In the genomic region with DNA sequence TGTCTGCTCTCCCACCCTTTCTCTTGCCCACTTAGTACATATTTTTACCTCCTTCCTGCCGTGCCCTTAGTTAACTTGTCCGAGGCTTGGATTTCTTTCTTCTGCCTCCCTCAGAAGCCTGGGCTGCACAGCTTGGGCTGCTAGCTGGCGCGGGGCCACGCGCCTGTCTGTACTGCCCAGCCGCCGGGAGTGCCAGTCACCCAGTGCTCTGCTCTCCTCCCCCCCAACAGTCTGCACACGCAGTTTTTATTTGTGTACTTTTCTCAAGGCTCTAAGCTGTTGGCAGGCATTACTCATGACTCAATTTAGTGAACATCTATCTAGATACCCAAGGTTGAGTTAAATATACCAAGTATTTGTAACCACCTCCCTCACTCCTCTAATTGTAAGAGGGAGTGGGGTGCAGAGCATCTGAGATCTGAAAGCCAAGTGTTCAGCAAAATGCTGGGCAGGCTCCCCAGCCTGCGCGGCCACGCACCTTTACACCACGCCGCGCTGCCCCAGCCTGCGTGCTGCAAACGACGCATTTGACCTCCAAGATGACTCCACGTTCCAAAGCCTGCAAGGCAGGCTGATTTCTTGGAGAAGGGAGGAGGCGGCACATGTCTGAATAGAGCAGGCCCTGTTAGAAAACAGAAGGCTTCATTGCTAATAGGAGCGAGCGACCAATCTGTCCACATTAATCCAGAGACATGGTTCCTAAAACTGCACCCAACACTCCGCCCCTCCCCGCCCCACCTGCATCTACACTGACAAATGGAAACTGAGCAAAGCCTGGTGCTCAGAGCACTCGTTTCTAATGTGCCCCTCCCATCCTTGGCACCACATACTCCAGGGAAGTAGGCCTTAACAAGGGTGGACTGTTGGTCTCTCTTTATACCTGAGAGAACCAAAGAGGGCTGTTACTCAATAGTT, we compare ENCODE assay signal across 1 cellular context.
TF ChIP-seq lines count a peak whose summit lies in the region.

No MANE protein-coding gene starts in this region.

TF ChIP-seq in HEK293, 187 proteins besides CTCF, POLR2A, EP300 and RAD21 (continued from another document and continues in another):
- TF ChIP-seq, protein P1, sequence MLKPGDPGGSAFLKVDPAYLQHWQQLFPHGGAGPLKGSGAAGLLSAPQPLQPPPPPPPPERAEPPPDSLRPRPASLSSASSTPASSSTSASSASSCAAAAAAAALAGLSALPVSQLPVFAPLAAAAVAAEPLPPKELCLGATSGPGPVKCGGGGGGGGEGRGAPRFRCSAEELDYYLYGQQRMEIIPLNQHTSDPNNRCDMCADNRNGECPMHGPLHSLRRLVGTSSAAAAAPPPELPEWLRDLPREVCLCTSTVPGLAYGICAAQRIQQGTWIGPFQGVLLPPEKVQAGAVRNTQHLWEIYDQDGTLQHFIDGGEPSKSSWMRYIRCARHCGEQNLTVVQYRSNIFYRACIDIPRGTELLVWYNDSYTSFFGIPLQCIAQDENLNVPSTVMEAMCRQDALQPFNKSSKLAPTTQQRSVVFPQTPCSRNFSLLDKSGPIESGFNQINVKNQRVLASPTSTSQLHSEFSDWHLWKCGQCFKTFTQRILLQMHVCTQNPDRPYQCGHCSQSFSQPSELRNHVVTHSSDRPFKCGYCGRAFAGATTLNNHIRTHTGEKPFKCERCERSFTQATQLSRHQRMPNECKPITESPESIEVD (tag by site-specific recombination; IDR thresholded peaks at IDR 0.05): no peak
- TF ChIP-seq ZNF133 (tag by site-specific recombination; IDR thresholded peaks at IDR 0.05): no peak
- no peak for TF ChIP-seq ZNF211 (tag by site-specific recombination; IDR thresholded peaks at IDR 0.05; ENCODE audit: low read depth)
- TF ChIP-seq GLIS1 (tag by site-specific recombination; IDR thresholded peaks at IDR 0.05): 0 out of 2 replicates have a peak, but pooled peaks have one; percentile 21
- TF ChIP-seq HOXC10 (CRISPR knock-in tag; IDR thresholded peaks at IDR 0.05): no peak
- no peak for TF ChIP-seq PRDM1 (tag by site-specific recombination; IDR thresholded peaks at IDR 0.05)
- peak; percentile 42; the same call in 1 of the 2 replicates for TF ChIP-seq OSR2 (tag by site-specific recombination; IDR thresholded peaks at IDR 0.05)
- TF ChIP-seq, protein P2, sequence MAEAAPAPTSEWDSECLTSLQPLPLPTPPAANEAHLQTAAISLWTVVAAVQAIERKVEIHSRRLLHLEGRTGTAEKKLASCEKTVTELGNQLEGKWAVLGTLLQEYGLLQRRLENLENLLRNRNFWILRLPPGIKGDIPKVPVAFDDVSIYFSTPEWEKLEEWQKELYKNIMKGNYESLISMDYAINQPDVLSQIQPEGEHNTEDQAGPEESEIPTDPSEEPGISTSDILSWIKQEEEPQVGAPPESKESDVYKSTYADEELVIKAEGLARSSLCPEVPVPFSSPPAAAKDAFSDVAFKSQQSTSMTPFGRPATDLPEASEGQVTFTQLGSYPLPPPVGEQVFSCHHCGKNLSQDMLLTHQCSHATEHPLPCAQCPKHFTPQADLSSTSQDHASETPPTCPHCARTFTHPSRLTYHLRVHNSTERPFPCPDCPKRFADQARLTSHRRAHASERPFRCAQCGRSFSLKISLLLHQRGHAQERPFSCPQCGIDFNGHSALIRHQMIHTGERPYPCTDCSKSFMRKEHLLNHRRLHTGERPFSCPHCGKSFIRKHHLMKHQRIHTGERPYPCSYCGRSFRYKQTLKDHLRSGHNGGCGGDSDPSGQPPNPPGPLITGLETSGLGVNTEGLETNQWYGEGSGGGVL (tag by site-specific recombination; IDR thresholded peaks at IDR 0.05): no peak
- TF ChIP-seq MEIS1 (CRISPR knock-in tag; IDR thresholded peaks at IDR 0.05; ENCODE audit: borderline replicate concordance): no peak
- no peak for TF ChIP-seq ZNF16 (tag by site-specific recombination; IDR thresholded peaks at IDR 0.05; ENCODE audit: low read depth)
- TF ChIP-seq ZNF629 (tag by site-specific recombination; IDR thresholded peaks at IDR 0.05): 0 out of 2 replicates have a peak, but pooled peaks have one; percentile 15
- no peak for TF ChIP-seq ZEB2 (tag by site-specific recombination; IDR thresholded peaks at IDR 0.05)
- TF ChIP-seq, protein P3, sequence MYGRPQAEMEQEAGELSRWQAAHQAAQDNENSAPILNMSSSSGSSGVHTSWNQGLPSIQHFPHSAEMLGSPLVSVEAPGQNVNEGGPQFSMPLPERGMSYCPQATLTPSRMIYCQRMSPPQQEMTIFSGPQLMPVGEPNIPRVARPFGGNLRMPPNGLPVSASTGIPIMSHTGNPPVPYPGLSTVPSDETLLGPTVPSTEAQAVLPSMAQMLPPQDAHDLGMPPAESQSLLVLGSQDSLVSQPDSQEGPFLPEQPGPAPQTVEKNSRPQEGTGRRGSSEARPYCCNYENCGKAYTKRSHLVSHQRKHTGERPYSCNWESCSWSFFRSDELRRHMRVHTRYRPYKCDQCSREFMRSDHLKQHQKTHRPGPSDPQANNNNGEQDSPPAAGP (tag by site-specific recombination; IDR thresholded peaks at IDR 0.05): no peak
- no peak for TF ChIP-seq ZNF747 (tag by site-specific recombination; IDR thresholded peaks at IDR 0.05)
- TF ChIP-seq FEZF1 (tag by site-specific recombination; IDR thresholded peaks at IDR 0.05): no peak
- TF ChIP-seq, protein P4, sequence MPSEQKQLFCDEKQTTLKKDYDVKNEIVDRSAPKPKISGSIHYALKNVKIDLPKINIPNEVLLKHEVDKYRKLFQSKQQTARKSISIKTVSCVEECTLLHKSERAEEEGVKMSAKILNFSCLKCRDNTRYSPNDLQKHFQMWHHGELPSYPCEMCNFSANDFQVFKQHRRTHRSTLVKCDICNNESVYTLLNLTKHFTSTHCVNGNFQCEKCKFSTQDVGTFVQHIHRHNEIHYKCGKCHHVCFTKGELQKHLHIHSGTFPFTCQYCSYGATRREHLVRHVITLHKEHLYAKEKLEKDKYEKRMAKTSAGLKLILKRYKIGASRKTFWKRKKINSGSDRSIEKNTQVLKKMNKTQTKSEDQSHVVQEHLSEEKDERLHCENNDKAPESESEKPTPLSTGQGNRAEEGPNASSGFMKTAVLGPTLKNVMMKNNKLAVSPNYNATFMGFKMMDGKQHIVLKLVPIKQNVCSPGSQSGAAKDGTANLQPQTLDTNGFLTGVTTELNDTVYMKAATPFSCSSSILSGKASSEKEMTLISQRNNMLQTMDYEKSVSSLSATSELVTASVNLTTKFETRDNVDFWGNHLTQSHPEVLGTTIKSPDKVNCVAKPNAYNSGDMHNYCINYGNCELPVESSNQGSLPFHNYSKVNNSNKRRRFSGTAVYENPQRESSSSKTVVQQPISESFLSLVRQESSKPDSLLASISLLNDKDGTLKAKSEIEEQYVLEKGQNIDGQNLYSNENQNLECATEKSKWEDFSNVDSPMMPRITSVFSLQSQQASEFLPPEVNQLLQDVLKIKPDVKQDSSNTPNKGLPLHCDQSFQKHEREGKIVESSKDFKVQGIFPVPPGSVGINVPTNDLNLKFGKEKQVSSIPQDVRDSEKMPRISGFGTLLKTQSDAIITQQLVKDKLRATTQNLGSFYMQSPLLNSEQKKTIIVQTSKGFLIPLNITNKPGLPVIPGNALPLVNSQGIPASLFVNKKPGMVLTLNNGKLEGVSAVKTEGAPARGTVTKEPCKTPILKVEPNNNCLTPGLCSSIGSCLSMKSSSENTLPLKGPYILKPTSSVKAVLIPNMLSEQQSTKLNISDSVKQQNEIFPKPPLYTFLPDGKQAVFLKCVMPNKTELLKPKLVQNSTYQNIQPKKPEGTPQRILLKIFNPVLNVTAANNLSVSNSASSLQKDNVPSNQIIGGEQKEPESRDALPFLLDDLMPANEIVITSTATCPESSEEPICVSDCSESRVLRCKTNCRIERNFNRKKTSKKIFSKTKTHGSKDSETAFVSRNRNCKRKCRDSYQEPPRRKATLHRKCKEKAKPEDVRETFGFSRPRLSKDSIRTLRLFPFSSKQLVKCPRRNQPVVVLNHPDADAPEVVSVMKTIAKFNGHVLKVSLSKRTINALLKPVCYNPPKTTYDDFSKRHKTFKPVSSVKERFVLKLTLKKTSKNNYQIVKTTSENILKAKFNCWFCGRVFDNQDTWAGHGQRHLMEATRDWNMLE (tag by site-specific recombination; conservative IDR thresholded peaks at IDR 0.05; ENCODE audit: low read depth): no peak
- TF ChIP-seq ZBTB17 (tag by site-specific recombination; IDR thresholded peaks at IDR 0.05): 0 out of 2 replicates have a peak, but pooled peaks have one; percentile 24
- no peak for TF ChIP-seq ZNF785 (tag by site-specific recombination; IDR thresholded peaks at IDR 0.05)
- TF ChIP-seq, protein P5, sequence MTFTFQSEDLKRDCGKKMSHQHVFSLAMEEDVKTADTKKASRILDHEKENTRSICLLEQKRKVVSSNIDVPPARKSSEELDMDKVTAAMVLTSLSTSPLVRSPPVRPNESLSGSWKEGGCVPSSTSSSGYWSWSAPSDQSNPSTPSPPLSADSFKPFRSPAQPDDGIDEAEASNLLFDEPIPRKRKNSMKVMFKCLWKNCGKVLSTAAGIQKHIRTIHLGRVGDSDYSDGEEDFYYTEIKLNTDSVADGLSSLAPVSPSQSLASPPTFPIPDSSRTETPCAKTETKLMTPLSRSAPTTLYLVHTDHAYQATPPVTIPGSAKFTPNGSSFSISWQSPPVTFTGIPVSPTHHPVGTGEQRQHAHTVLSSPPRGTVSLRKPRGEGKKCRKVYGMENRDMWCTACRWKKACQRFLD (tag by site-specific recombination; IDR thresholded peaks at IDR 0.05): no peak
- TF ChIP-seq ZIC2 (tag by site-specific recombination; IDR thresholded peaks at IDR 0.05): peak; percentile 22; the same call in 1 of the 2 replicates
- TF ChIP-seq ZNF792 (tag by site-specific recombination; IDR thresholded peaks at IDR 0.05): no peak
- TF ChIP-seq GFI1B (tag by site-specific recombination; IDR thresholded peaks at IDR 0.05): no peak
- TF ChIP-seq ZXDB (tag by site-specific recombination; IDR thresholded peaks at IDR 0.05): no peak
- TF ChIP-seq, protein P6, sequence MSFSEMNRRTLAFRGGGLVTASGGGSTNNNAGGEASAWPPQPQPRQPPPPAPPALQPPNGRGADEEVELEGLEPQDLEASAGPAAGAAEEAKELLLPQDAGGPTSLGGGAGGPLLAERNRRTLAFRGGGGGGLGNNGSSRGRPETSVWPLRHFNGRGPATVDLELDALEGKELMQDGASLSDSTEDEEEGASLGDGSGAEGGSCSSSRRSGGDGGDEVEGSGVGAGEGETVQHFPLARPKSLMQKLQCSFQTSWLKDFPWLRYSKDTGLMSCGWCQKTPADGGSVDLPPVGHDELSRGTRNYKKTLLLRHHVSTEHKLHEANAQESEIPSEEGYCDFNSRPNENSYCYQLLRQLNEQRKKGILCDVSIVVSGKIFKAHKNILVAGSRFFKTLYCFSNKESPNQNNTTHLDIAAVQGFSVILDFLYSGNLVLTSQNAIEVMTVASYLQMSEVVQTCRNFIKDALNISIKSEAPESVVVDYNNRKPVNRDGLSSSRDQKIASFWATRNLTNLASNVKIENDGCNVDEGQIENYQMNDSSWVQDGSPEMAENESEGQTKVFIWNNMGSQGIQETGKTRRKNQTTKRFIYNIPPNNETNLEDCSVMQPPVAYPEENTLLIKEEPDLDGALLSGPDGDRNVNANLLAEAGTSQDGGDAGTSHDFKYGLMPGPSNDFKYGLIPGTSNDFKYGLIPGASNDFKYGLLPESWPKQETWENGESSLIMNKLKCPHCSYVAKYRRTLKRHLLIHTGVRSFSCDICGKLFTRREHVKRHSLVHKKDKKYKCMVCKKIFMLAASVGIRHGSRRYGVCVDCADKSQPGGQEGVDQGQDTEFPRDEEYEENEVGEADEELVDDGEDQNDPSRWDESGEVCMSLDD (tag by site-specific recombination; IDR thresholded peaks at IDR 0.05): no peak
- TF ChIP-seq TCF7L2 (IDR thresholded peaks at IDR 0.05; ENCODE audit: borderline replicate concordance, low read depth, low read length): no peak
- TF ChIP-seq ZNF664 (tag by site-specific recombination; IDR thresholded peaks at IDR 0.05): peak; percentile 84
- no peak for TF ChIP-seq ZNF510 (tag by site-specific recombination; IDR thresholded peaks at IDR 0.05; ENCODE audit: insufficient replicate concordance)
- no peak for TF ChIP-seq ZNF335 (tag by site-specific recombination; conservative IDR thresholded peaks at IDR 0.05)
- TF ChIP-seq ZNF112 (tag by site-specific recombination; IDR thresholded peaks at IDR 0.05): no peak
- TF ChIP-seq KLF10 (tag by site-specific recombination; IDR thresholded peaks at IDR 0.05): no peak
- TF ChIP-seq ZNF529 (tag by site-specific recombination; IDR thresholded peaks at IDR 0.05; ENCODE audit: insufficient replicate concordance): no peak
- TF ChIP-seq YY1 (tag by site-specific recombination; IDR thresholded peaks at IDR 0.05): no peak
- TF ChIP-seq, protein P7, sequence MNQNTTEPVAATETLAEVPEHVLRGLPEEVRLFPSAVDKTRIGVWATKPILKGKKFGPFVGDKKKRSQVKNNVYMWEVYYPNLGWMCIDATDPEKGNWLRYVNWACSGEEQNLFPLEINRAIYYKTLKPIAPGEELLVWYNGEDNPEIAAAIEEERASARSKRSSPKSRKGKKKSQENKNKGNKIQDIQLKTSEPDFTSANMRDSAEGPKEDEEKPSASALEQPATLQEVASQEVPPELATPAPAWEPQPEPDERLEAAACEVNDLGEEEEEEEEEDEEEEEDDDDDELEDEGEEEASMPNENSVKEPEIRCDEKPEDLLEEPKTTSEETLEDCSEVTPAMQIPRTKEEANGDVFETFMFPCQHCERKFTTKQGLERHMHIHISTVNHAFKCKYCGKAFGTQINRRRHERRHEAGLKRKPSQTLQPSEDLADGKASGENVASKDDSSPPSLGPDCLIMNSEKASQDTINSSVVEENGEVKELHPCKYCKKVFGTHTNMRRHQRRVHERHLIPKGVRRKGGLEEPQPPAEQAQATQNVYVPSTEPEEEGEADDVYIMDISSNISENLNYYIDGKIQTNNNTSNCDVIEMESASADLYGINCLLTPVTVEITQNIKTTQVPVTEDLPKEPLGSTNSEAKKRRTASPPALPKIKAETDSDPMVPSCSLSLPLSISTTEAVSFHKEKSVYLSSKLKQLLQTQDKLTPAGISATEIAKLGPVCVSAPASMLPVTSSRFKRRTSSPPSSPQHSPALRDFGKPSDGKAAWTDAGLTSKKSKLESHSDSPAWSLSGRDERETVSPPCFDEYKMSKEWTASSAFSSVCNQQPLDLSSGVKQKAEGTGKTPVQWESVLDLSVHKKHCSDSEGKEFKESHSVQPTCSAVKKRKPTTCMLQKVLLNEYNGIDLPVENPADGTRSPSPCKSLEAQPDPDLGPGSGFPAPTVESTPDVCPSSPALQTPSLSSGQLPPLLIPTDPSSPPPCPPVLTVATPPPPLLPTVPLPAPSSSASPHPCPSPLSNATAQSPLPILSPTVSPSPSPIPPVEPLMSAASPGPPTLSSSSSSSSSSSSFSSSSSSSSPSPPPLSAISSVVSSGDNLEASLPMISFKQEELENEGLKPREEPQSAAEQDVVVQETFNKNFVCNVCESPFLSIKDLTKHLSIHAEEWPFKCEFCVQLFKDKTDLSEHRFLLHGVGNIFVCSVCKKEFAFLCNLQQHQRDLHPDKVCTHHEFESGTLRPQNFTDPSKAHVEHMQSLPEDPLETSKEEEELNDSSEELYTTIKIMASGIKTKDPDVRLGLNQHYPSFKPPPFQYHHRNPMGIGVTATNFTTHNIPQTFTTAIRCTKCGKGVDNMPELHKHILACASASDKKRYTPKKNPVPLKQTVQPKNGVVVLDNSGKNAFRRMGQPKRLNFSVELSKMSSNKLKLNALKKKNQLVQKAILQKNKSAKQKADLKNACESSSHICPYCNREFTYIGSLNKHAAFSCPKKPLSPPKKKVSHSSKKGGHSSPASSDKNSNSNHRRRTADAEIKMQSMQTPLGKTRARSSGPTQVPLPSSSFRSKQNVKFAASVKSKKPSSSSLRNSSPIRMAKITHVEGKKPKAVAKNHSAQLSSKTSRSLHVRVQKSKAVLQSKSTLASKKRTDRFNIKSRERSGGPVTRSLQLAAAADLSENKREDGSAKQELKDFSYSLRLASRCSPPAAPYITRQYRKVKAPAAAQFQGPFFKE (tag by site-specific recombination; IDR thresholded peaks at IDR 0.05; ENCODE audit: borderline replicate concordance): no peak
- TF ChIP-seq ZNF707 (tag by site-specific recombination; IDR thresholded peaks at IDR 0.05): peak; percentile 64; the same call in 1 of the 2 replicates
